Comparison of ENCODE assay signal across 34 cellular contexts in genomic region chr5:130267926-130268325, GRCh38.
"Had no signal": no experiment of that assay in that cellular context is flagged by ENCODE, and none has a peak within 500 bp of the region (broad histone marks: within the 10 kb centered on the region; RNA-seq: fewer than 3 reads in every experiment).

No MANE protein-coding gene starts in this region.

- H3K36me3 ChIP-seq: MG63 had no signal

- H3K27me3 ChIP-seq: MG63 had no signal

- H3K9me3 ChIP-seq: MG63 had no signal

- H3K4me3 ChIP-seq: MG63 had no signal

- DNase-seq: Karpas-422, Kasumi-1, MG63, MM.1S, MV-4-11, NCI-H1048, NCI-H1092, NCI-H1092 treated with DMSO at 0.1 percent for 48 hours, NCI-H1105, NCI-H1105 treated with DMSO at 0.1 percent for 48 hours, NCI-H1417, NCI-H1417 treated with DMSO at 0.1 percent for 48 hours, NCI-H1436, NCI-H1436 treated with DMSO at 0.1 percent for 48 hours, NCI-H146, NCI-H1694, NCI-H1694 treated with DMSO at 0.1 percent for 48 hours, NCI-H187, NCI-H187 treated with DMSO at 0.1 percent for 48 hours, NCI-H1930, NCI-H2029, NCI-H2029 treated with DMSO at 0.1 percent for 48 hours, NCI-H2081, NCI-H2081 treated with DMSO at 0.1 percent for 48 hours, NCI-H2107, NCI-H2171, NCI-H2171 treated with DMSO at 0.1 percent for 48 hours, NCI-H2227 treated with DMSO at 0.1 percent for 48 hours, NCI-H226, NCI-H345, NCI-H446, NCI-H446 treated with DMSO at 0.1 percent for 48 hours, NCI-H510A, NCI-H510A treated with DMSO at 0.1 percent for 48 hours had no signal
